ENCODE assay signal across 12 cellular contexts in genomic region chr1:62057631-62058290, GRCh38.
"Had no signal": no experiment of that assay in that cellular context is flagged by ENCODE, and none has a peak within 500 bp of the region (broad histone marks: within the 10 kb centered on the region; RNA-seq: fewer than 3 reads in every experiment).

No MANE protein-coding gene starts in this region.

- H3K36me3 ChIP-seq: lower lobe of right lung, transverse colon, vagina had no signal

- H3K4me3 ChIP-seq: heart left ventricle, lower lobe of right lung, transverse colon, vagina had no signal

- H3K27ac ChIP-seq: epithelial cell of prostate, lower lobe of right lung, transverse colon, vagina had no signal

- ATAC-seq: lower lobe of right lung; stimulated activated naive B cell treated with anti-CD40 and anti-IgM and Interleukin-4, amounts not matched to agents 10 μg/mL and 1 μg/mL and 100 μg/mL, for 72 hours had no signal

- H3K4me1 ChIP-seq: lower lobe of right lung, transverse colon, vagina had no signal

- DNase-seq: activated gamma-delta T cell treated with Interleukin-2 at 50 U/mL for 16 hours; activated T-cell treated with anti-CD3 and anti-CD28 coated beads, Interleukin-2, amount 50 U/mL, for 1 hour; heart left ventricle; lower lobe of right lung; naive B cell; stimulated activated CD4-positive, alpha-beta T cell treated with anti-CD3 and anti-CD28 coated beads, Interleukin-2, amount 100 ng/mL, for 48 hours; stimulated activated CD8-positive, alpha-beta memory T cell treated with anti-CD3 and anti-CD28 coated beads, Interleukin-4, amount 100 ng/mL, for 48 hours; stimulated activated naive B cell treated with anti-CD40 and anti-IgM and Interleukin-4, amounts not matched to agents 10 μg/mL and 1 μg/mL and 100 μg/mL, for 72 hours; T1000; transverse colon had no signal

- H3K27me3 ChIP-seq: heart left ventricle, transverse colon, vagina had no signal

- H3K9me3 ChIP-seq: lower lobe of right lung, transverse colon, vagina had no signal
